ENCODE assay signal across 18 cellular contexts in genomic region chr11:16816358-16817270, GRCh38.
"Had no signal": no experiment of that assay in that cellular context is flagged by ENCODE, and none has a peak within 500 bp of the region (broad histone marks: within the 10 kb centered on the region; RNA-seq: fewer than 3 reads in every experiment).

No MANE protein-coding gene starts in this region.

- H3K4me1 ChIP-seq: foreskin keratinocyte had no signal

- H3K36me3 Mint-ChIP-seq: activated naive CD4-positive, alpha-beta T cell treated with anti-CD3 and anti-CD28 coated beads, Interleukin-2, amount 50 U/mL, for 72 hours; immature natural killer cell; natural killer cell had no signal

- H3K4me3 Mint-ChIP-seq: brain, immature natural killer cell, natural killer cell had no signal

- H2AFZ ChIP-seq: hepatocyte had no signal

- H3K4me3 ChIP-seq: hepatocyte, smooth muscle cell had no signal

- ATAC-seq: activated naive CD4-positive, alpha-beta T cell treated with anti-CD3 and anti-CD28 coated beads, Interleukin-2, amount 50 U/mL, for 72 hours; foreskin keratinocyte; natural killer cell; sciatic nerve; SK-N-SH treated with all-trans-retinoic acid at 6 μM for 48 hours; stimulated activated naive CD8-positive, alpha-beta T cell treated with anti-CD3 and anti-CD28 coated beads, Interleukin-15, Interleukin-2, amounts not matched to agents 100 U/mL and 50 U/mL, for 24 hours had no signal

- H3K4me1 Mint-ChIP-seq: immature natural killer cell had no signal

- H3K27me3 Mint-ChIP-seq: brain had no signal

- H3K9me3 Mint-ChIP-seq: activated naive CD4-positive, alpha-beta T cell treated with anti-CD3 and anti-CD28 coated beads, Interleukin-2, amount 50 U/mL, for 72 hours; brain; immature natural killer cell; natural killer cell had no signal

- H3K27me3 ChIP-seq: hepatocyte had no signal

- H3K4me2 ChIP-seq: hepatocyte, smooth muscle cell had no signal

- H3K27ac ChIP-seq: foreskin keratinocyte, hepatocyte had no signal

- H3K27ac Mint-ChIP-seq: activated naive CD4-positive, alpha-beta T cell treated with anti-CD3 and anti-CD28 coated beads, Interleukin-2, amount 50 U/mL, for 72 hours; immature natural killer cell; natural killer cell had no signal

- DNase-seq: activated CD4-positive, alpha-beta T cell treated with anti-CD3 and anti-CD28 coated beads, Interleukin-2, amount 50 U/mL, for 48 hours; activated gamma-delta T cell; aorta; central memory CD4-positive, alpha-beta T cell; effector memory CD4-positive, alpha-beta T cell; foreskin keratinocyte; immature natural killer cell; left ventricle myocardium superior; natural killer cell; stimulated activated CD4-positive, alpha-beta T cell treated with anti-CD3 and anti-CD28 coated beads, Interleukin-4, amount 100 ng/mL, for 1 hour; stimulated activated naive CD8-positive, alpha-beta T cell treated with anti-CD3 and anti-CD28 coated beads, Interleukin-15, Interleukin-2, amounts not matched to agents 100 U/mL and 50 U/mL, for 24 hours; T-helper 9 cell had no signal
